Comparison of ENCODE assay signal across 8 cellular contexts in the genomic region with DNA sequence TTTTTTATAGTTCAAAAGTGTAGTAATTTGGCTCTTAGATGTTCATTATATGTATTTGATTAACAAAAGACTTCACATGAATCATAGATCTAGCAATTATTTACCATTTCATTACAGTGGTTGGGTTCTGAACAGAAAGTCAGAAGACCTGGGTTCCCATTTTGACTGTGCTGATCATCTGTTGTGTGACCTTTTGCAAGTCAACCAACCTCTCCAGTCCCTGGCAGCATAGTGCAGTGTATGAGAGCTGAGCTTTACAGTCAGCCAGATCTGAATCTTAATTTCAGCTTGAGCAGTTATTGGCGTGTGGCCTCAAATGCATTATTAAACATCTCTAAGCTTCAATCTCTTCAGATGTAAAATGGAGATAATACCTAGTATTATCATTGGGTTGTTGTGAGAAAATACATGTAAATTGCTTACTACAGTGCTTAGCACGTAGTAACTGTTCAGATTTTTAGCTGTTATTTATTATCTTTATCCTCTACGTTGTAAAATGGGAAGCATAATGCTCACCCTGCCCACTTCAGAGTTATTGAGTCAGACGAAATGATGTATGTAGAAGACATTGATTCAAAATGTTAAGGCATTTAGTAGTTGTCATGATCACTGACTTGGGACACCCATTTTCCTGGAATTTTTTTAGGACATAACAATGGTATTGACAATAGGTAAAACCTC.
DNase-seq lines count a peak whose midpoint lies in the region; ATAC-seq and TF ChIP-seq lines count a peak whose summit lies in the region.

No MANE protein-coding gene starts in this region.

- peak overlapping the region; percentile 83 for H3K4me2 ChIP-seq in OCI-LY7 (ENCODE audit: low read length)

- peak overlapping the region; percentile 86 for H3K4me3 Mint-ChIP-seq in stimulated activated naive CD8-positive, alpha-beta T cell treated with anti-CD3 and anti-CD28 coated beads, Interleukin-15, Interleukin-2, amounts not matched to agents 100 ng/mL and 50 ng/mL, for 24 hours

- H3K36me3 Mint-ChIP-seq in stimulated activated naive CD8-positive, alpha-beta T cell treated with anti-CD3 and anti-CD28 coated beads, Interleukin-15, Interleukin-2, amounts not matched to agents 100 ng/mL and 50 ng/mL, for 24 hours (ENCODE audit: low read depth), result peaks cover 62% of the 10 kb centered on the region

- no peak for TF ChIP-seq EP300 in gastroesophageal sphincter (IDR thresholded peaks at IDR 0.05)

- peak overlapping the region; percentile 70 for H3K4me3 ChIP-seq in OCI-LY7 (ENCODE audit: low read depth, low read length, poor library complexity, severe bottlenecking)
- peak overlapping the region in 1 of 2 donors; percentile 46 for H3K4me3 ChIP-seq in gastroesophageal sphincter

- POLR2A ChIA-PET in OCI-LY7 (lab: Charles Lee), result interaction anchor here (0.8 to 5.4 kb wide), 10 partner anchors 8 to 373 kb away, joined by 3 to 73 read pairs (median 4); no protein-coding TSS in a partner anchor

- H3K27ac ChIP-seq in OCI-LY7 (ENCODE audit: low read depth, low read length, poor library complexity, severe bottlenecking), result peak overlapping the region; percentile 93
- peak overlapping the region in 3 of 4 donors; percentile 48 to 71 (median 53) for H3K27ac ChIP-seq in gastroesophageal sphincter

- H3K4me1 Mint-ChIP-seq in stimulated activated naive CD8-positive, alpha-beta T cell treated with anti-CD3 and anti-CD28 coated beads, Interleukin-15, Interleukin-2, amounts not matched to agents 100 ng/mL and 50 ng/mL, for 24 hours (ENCODE audit: low read depth), result peaks cover 87% of the 10 kb centered on the region

- no TSS peak for BruUV-seq in OCI-LY7 (replicated peaks; lab: Mats Ljungman, UMichigan)

- intact Hi-C loops in OCI-LY7 (cut with micrococcal nuclease; ENCODE audit: unreplicated experiment), result loop anchor here (2.0 kb wide), 2 partner anchors 16 to 28 kb away; no protein-coding TSS in a partner anchor

- no peak for TF ChIP-seq POLR2A in gastroesophageal sphincter (IDR thresholded peaks at IDR 0.05)

- H3K9me3 ChIP-seq in OCI-LY7 (ENCODE audit: low read length), result no peaks in the 10 kb centered on the region
- H3K9me3 ChIP-seq in gastroesophageal sphincter, result no peaks in the 10 kb centered on the region

- H3K9me3 Mint-ChIP-seq in stimulated activated naive CD8-positive, alpha-beta T cell treated with anti-CD3 and anti-CD28 coated beads, Interleukin-15, Interleukin-2, amounts not matched to agents 100 ng/mL and 50 ng/mL, for 24 hours, result no peaks in the 10 kb centered on the region

- WGBS in gastroesophageal sphincter (ENCODE audit: low coverage in 1 of 2), 2 donors, result 65 to 76% methylated on average over 4 of the region's 4 CpGs

- TF ChIP-seq CTCF in OCI-LY7 (conservative IDR thresholded peaks at IDR 0.05; ENCODE audit: low read length) (no peak), gastroesophageal sphincter (IDR thresholded peaks at IDR 0.05) (no peak)

- H3K4me1 ChIP-seq in OCI-LY7 (ENCODE audit: insufficient read depth, low read length, poor library complexity, severe bottlenecking) (peaks cover 82% of the 10 kb centered on the region), gastroesophageal sphincter (peaks cover 32 to 77% (median 34%) of the 10 kb centered on the region in 3 donors)

- peaks cover 38% of the 10 kb centered on the region for H3K79me2 ChIP-seq in OCI-LY7 (ENCODE audit: insufficient read depth, low read depth, low read length)

- no peak overlapping the region for H2AFZ ChIP-seq in OCI-LY7 (ENCODE audit: low read length)

- peak overlapping the region; percentile 98 for H3K27ac Mint-ChIP-seq in stimulated activated naive CD8-positive, alpha-beta T cell treated with anti-CD3 and anti-CD28 coated beads, Interleukin-15, Interleukin-2, amounts not matched to agents 100 ng/mL and 50 ng/mL, for 24 hours

- no peaks in the 10 kb centered on the region for H3K27me3 ChIP-seq in gastroesophageal sphincter

- no peaks in the 10 kb centered on the region for H3K9me2 ChIP-seq in OCI-LY7 (ENCODE audit: insufficient read depth, low read length)

- ATAC-seq in GM18858 (IDR thresholded peaks at IDR 0.05; ENCODE audit: unreplicated experiment), result peak; percentile 39
- peak; percentile 47 for ATAC-seq in HG02642 (IDR thresholded peaks at IDR 0.05; ENCODE audit: poor library complexity, unreplicated experiment)
- ATAC-seq in gastroesophageal sphincter, result no peak

- no peaks in the 10 kb centered on the region for H3K27me3 Mint-ChIP-seq in stimulated activated naive CD8-positive, alpha-beta T cell treated with anti-CD3 and anti-CD28 coated beads, Interleukin-15, Interleukin-2, amounts not matched to agents 100 ng/mL and 50 ng/mL, for 24 hours

- H4K20me1 ChIP-seq in OCI-LY7 (ENCODE audit: insufficient read depth, low read length), result no peaks in the 10 kb centered on the region

- peaks cover 77% of the 10 kb centered on the region for H3K36me3 ChIP-seq in OCI-LY7 (ENCODE audit: insufficient read depth, low read length)
- peaks cover 5 to 58% of the 10 kb centered on the region in 2 donors for H3K36me3 ChIP-seq in gastroesophageal sphincter

- DNase-seq in OCI-LY7 (ENCODE audit: low spot score) (peak; percentile 55), DMS53 treated with DMSO at 0.1 percent for 48 hours (lab: John Stamatoyannopoulos, UW; ENCODE audit: unreplicated experiment) (no peak), cerebellar cortex (ENCODE audit: low spot score) (no peak), HuH-7.5 (ENCODE audit: low spot score) (no peak)

- CTCF ChIA-PET in OCI-LY7 (lab: Charles Lee; ENCODE audit: unreplicated experiment), result interaction anchor here (1.3 to 2.2 kb wide), 2 partner anchors 10 to 12 kb away, joined by 3 to 8 read pairs; no protein-coding TSS in a partner anchor
